ENCODE assay signal across 2 cellular contexts in genomic region chr3:9779721-9780450, GRCh38.
TF ChIP-seq lines count a peak whose summit lies in the region.

No MANE protein-coding gene starts in this region.

TF ChIP-seq in liver, 16 proteins besides CTCF, POLR2A, EP300 and RAD21:
- TF ChIP-seq ATF3 (IDR thresholded peaks at IDR 0.05): no peak
- TF ChIP-seq SP1 (IDR thresholded peaks at IDR 0.05): no peak
- TF ChIP-seq FOXA1 (IDR thresholded peaks at IDR 0.05): no peak
- no peak for TF ChIP-seq MAX (IDR thresholded peaks at IDR 0.05)
- TF ChIP-seq NR2F2 (IDR thresholded peaks at IDR 0.05): no peak
- TF ChIP-seq REST (IDR thresholded peaks at IDR 0.05): no peak
- TF ChIP-seq GABPA (IDR thresholded peaks at IDR 0.05 in 1 of 2, conservative IDR thresholded peaks at IDR 0.05 in 1 of 2): no peak
TF ChIP-seq in liver: peak in this region for 0.

TF ChIP-seq in HepG2, 621 proteins besides CTCF, POLR2A, EP300 and RAD21:
- TF ChIP-seq SSRP1 (CRISPR knock-in tag; IDR thresholded peaks at IDR 0.05): no peak
- TF ChIP-seq BCL6 (CRISPR knock-in tag; IDR thresholded peaks at IDR 0.05): no peak
- no peak for TF ChIP-seq ZC3H4 (CRISPR knock-in tag; IDR thresholded peaks at IDR 0.05; ENCODE audit: borderline replicate concordance)
- TF ChIP-seq ZKSCAN5 (CRISPR knock-in tag; IDR thresholded peaks at IDR 0.05): no peak
- TF ChIP-seq SRSF9 (IDR thresholded peaks at IDR 0.05; ENCODE audit: borderline replicate concordance, insufficient read depth, low read depth, low read length, poor library complexity, severe bottlenecking): no peak
- TF ChIP-seq CCAR2 (optimal IDR thresholded peaks at IDR 0.05; ENCODE audit: low read depth, low read length): no peak
- no peak for TF ChIP-seq XBP1 (CRISPR knock-in tag; IDR thresholded peaks at IDR 0.05)
- TF ChIP-seq ERF (CRISPR knock-in tag; IDR thresholded peaks at IDR 0.05): no peak
- no peak for TF ChIP-seq BRF2 (CRISPR knock-in tag; IDR thresholded peaks at IDR 0.05)
- TF ChIP-seq SMARCC2 (IDR thresholded peaks at IDR 0.05): no peak
- no peak for TF ChIP-seq CREB1 (IDR thresholded peaks at IDR 0.05)
- no peak for TF ChIP-seq CREB1 (CRISPR knock-in tag; IDR thresholded peaks at IDR 0.05)
- no peak for TF ChIP-seq CREBL2 (CRISPR knock-in tag; IDR thresholded peaks at IDR 0.05; ENCODE audit: borderline replicate concordance)
